8 cellular contexts compared by ENCODE assay signal in genomic region chr1:182259229-182259872, GRCh38.
DNase-seq lines count a peak whose midpoint lies in the region; ATAC-seq and TF ChIP-seq lines count a peak whose summit lies in the region.

No MANE protein-coding gene starts in this region.

- WGBS in GM23248 (ENCODE audit: low coverage in 1 of 2, low lambda C conversion rate in 2 of 2, missing lambda C conversion rate in 2 of 2), 2 experiments, result 14 to 15% methylated on average over 4 of the region's 4 CpGs

- CTCF ChIA-PET in CD4-positive, alpha-beta T cell (lab: Charles Lee), result no interaction called here
- CTCF ChIA-PET in Caco-2 (lab: Charles Lee), result no interaction called here

- H3K4me1 Mint-ChIP-seq in CD4-positive, alpha-beta T cell (ENCODE audit: low read depth), result peaks cover 38% of the 10 kb centered on the region
- no peaks in the 10 kb centered on the region for H3K4me1 Mint-ChIP-seq in Caco-2 (ENCODE audit: low read depth, unreplicated experiment)
- H3K4me1 Mint-ChIP-seq in glutamatergic neuron (ENCODE audit: low read depth, unreplicated experiment), result no peaks in the 10 kb centered on the region

- ATAC-seq in CD4-positive, alpha-beta T cell (ENCODE audit: poor library complexity), result peak; percentile 89

- H3K4me1 ChIP-seq in GM23248 (ENCODE audit: insufficient read depth) (no peaks in the 10 kb centered on the region), Caco-2 (no peaks in the 10 kb centered on the region)

- POLR2A ChIA-PET in CD4-positive, alpha-beta T cell (lab: Charles Lee), result interaction anchor here (0.8 to 1.9 kb wide), 3 partner anchors 8 to 137 kb away, joined by 3 to 5 read pairs (median 5); no protein-coding TSS in a partner anchor
- POLR2A ChIA-PET in Caco-2 (lab: Charles Lee), result no interaction called here

- no peaks in the 10 kb centered on the region for H3K79me2 ChIP-seq in GM23248 (ENCODE audit: insufficient read depth)

- peak overlapping the region; percentile 64 for H3K4me3 Mint-ChIP-seq in CD4-positive, alpha-beta T cell
- no peak overlapping the region for H3K4me3 Mint-ChIP-seq in Caco-2 (ENCODE audit: unreplicated experiment)
- H3K4me3 Mint-ChIP-seq in glutamatergic neuron (ENCODE audit: unreplicated experiment), result no peak overlapping the region

- no TSS peak for BruUV-seq in Caco-2 (replicated peaks; lab: Mats Ljungman, UMichigan)

- H4K20me1 ChIP-seq in GM23248 (ENCODE audit: insufficient read depth), result no peaks in the 10 kb centered on the region

- H2AFZ ChIP-seq in GM23248, result peak overlapping the region; percentile 11; the same call in 1 of the 2 replicates

- peak overlapping the region; percentile 54 for H3K27ac ChIP-seq in CD4-positive, alpha-beta T cell (ENCODE audit: low read depth, low read length)
- H3K27ac ChIP-seq in GM23248, result no peak overlapping the region

- no peak overlapping the region for H3K9ac ChIP-seq in GM23248

- H3K27me3 ChIP-seq in CD4-positive, alpha-beta T cell (ENCODE audit: control insufficient read depth, insufficient read depth, low read length), result no peaks in the 10 kb centered on the region
- H3K27me3 ChIP-seq in GM23248 (replicated peaks; ENCODE audit: insufficient read depth), result no peaks in the 10 kb centered on the region
- H3K27me3 ChIP-seq in Caco-2 (replicated peaks; ENCODE audit: control insufficient read depth, insufficient read depth, low read length), result no peaks in the 10 kb centered on the region

- H3K36me3 ChIP-seq in GM23248 (ENCODE audit: low read depth) (no peaks in the 10 kb centered on the region), Caco-2 (ENCODE audit: control insufficient read depth, insufficient read depth, low read length) (no peaks in the 10 kb centered on the region)

- H3K27me3 Mint-ChIP-seq in CD4-positive, alpha-beta T cell, result no peaks in the 10 kb centered on the region
- H3K27me3 Mint-ChIP-seq in Caco-2 (ENCODE audit: insufficient read depth, unreplicated experiment), result no peaks in the 10 kb centered on the region
- H3K27me3 Mint-ChIP-seq in glutamatergic neuron (ENCODE audit: unreplicated experiment), result no peaks in the 10 kb centered on the region

- peak; percentile 31 to 59 (median 46) for DNase-seq in CD4-positive, alpha-beta T cell
- DNase-seq in GM23248, result peak; percentile 62
- peak; percentile 92 for DNase-seq in NCI-H2029 treated with DMSO at 0.1 percent for 48 hours (lab: John Stamatoyannopoulos, UW)
- peak; percentile 32 for DNase-seq in activated CD8-positive, alpha-beta memory T cell treated with anti-CD3 and anti-CD28 coated beads, Interleukin-2, amount 50 U/mL, for 4 hours
- DNase-seq in fibroblast of villous mesenchyme (ENCODE audit: low read depth), result peak; percentile 11
- peak; percentile 11 for DNase-seq in stimulated activated CD4-positive, alpha-beta T cell treated with anti-CD3 and anti-CD28 coated beads, Interleukin-2, amount 100 ng/mL, for 4 hours (ENCODE audit: low read depth)
- DNase-seq in Caco-2, result no peak
- no peak for DNase-seq in glutamatergic neuron

- in situ Hi-C loops in GM23248 (cut with MboI), result no loop called here

- 0 out of 2 replicates have a peak, but pooled peaks cover 4% of the 10 kb centered on the region for H3F3A ChIP-seq in GM23248 (ENCODE audit: insufficient read depth)

- H3K36me3 Mint-ChIP-seq in CD4-positive, alpha-beta T cell (ENCODE audit: low read depth), result no peaks in the 10 kb centered on the region
- H3K36me3 Mint-ChIP-seq in Caco-2 (ENCODE audit: insufficient read depth, unreplicated experiment), result no peaks in the 10 kb centered on the region
- no peaks in the 10 kb centered on the region for H3K36me3 Mint-ChIP-seq in glutamatergic neuron (ENCODE audit: unreplicated experiment)

- intact Hi-C loops in CD4-positive, alpha-beta T cell (cut with DNase I, micrococcal nuclease), result loop anchor here in 1 of 2 experiments (5.0 kb wide), 1 partner anchor 1042 kb away; no protein-coding TSS in a partner anchor
- intact Hi-C loops in Caco-2 (cut with micrococcal nuclease; ENCODE audit: unreplicated experiment), result no loop called here

- H3K9me3 Mint-ChIP-seq in CD4-positive, alpha-beta T cell, result no peaks in the 10 kb centered on the region
- H3K9me3 Mint-ChIP-seq in Caco-2 (ENCODE audit: unreplicated experiment), result no peaks in the 10 kb centered on the region
- no peaks in the 10 kb centered on the region for H3K9me3 Mint-ChIP-seq in glutamatergic neuron (ENCODE audit: unreplicated experiment)

- H3K4me3 ChIP-seq in GM23248 (no peak overlapping the region), fibroblast of villous mesenchyme (ENCODE audit: low read depth, low read length) (no peak overlapping the region), Caco-2 (ENCODE audit: low read depth, low read length) (no peak overlapping the region)

- no peaks in the 10 kb centered on the region for H3K9me3 ChIP-seq in CD4-positive, alpha-beta T cell (ENCODE audit: control insufficient read depth, low read length)
- H3K9me3 ChIP-seq in GM23248 (ENCODE audit: low read depth) (no peaks in the 10 kb centered on the region), Caco-2 (no peaks in the 10 kb centered on the region)

- no peak overlapping the region for H3K4me2 ChIP-seq in GM23248 (ENCODE audit: unreplicated experiment)

- H3K27ac Mint-ChIP-seq in CD4-positive, alpha-beta T cell, result peak overlapping the region; percentile 97
- H3K27ac Mint-ChIP-seq in Caco-2 (ENCODE audit: unreplicated experiment), result no peak overlapping the region
- no peak overlapping the region for H3K27ac Mint-ChIP-seq in glutamatergic neuron (ENCODE audit: unreplicated experiment)

- no peaks in the 10 kb centered on the region for H3K9me2 ChIP-seq in GM23248 (ENCODE audit: insufficient read depth)

- TF ChIP-seq CTCF in CD4-positive, alpha-beta T cell (IDR thresholded peaks at IDR 0.05), result no peak
- TF ChIP-seq CTCF in fibroblast of villous mesenchyme (IDR thresholded peaks at IDR 0.05; ENCODE audit: insufficient read depth, low read depth, low read length) (no peak), Caco-2 (IDR thresholded peaks at IDR 0.05; ENCODE audit: insufficient read depth in 1 of 2, low read depth in 1 of 2, low read length in 1 of 2, severe bottlenecking in 1 of 2, unreplicated experiment in 1 of 2) (no peak), glutamatergic neuron (IDR thresholded peaks at IDR 0.05; ENCODE audit: partially characterized antibody, unreplicated experiment) (no peak)

Comparison
In these comparisons a context has a peak if more than half of its experiments do, and no peak if none do; other contexts are left out.
1. DNase-seq: peak in CD4-positive, alpha-beta T cell (10 of 10), GM23248 (single experiment), NCI-H2029 treated with DMSO at 0.1 percent for 48 hours (single experiment), activated CD8-positive, alpha-beta memory T cell treated with anti-CD3 and anti-CD28 coated beads, Interleukin-2, amount 50 U/mL, for 4 hours (single experiment), fibroblast of villous mesenchyme (single experiment) and stimulated activated CD4-positive, alpha-beta T cell treated with anti-CD3 and anti-CD28 coated beads, Interleukin-2, amount 100 ng/mL, for 4 hours (single experiment); none in Caco-2 (0 of 2) and glutamatergic neuron (single experiment).